10 cellular contexts compared by ENCODE assay signal in genomic region chr10:79027147-79028055, GRCh38. TPM values are rescaled to one million over a fixed set of nuclear protein-coding genes. Genes with fewer than 3 reads are reported as not detected.
A peak's percentile ranks its signal among the peaks of the same experiment; 100 is the strongest.
DNase-seq lines count a peak whose midpoint lies in the region; ATAC-seq and TF ChIP-seq lines count a peak whose summit lies in the region.
"Had no signal": no experiment of that assay in that cellular context is flagged by ENCODE, and none has a peak within 500 bp of the region (broad histone marks: within the 10 kb centered on the region; RNA-seq: fewer than 3 reads in every experiment).

No MANE protein-coding gene starts in this region.

- peaks cover 4% of the 10 kb centered on the region for H3K4me1 ChIP-seq in lower lobe of right lung

- no peak overlapping the region for H3K27ac Mint-ChIP-seq in activated naive CD4-positive, alpha-beta T cell treated with anti-CD3 and anti-CD28 coated beads for 36 hours
- peak overlapping the region; percentile 47 for H3K27ac Mint-ChIP-seq in type B pancreatic cell

- no peak for TF ChIP-seq CTCF in lower lobe of right lung (IDR thresholded peaks at IDR 0.05)
- TF ChIP-seq CTCF in type B pancreatic cell (conservative IDR thresholded peaks at IDR 0.05), result no peak

- no peaks in the 10 kb centered on the region for H3K36me3 Mint-ChIP-seq in activated naive CD4-positive, alpha-beta T cell treated with anti-CD3 and anti-CD28 coated beads for 36 hours (ENCODE audit: low read depth)
- H3K36me3 Mint-ChIP-seq in type B pancreatic cell, result no peaks in the 10 kb centered on the region

- H3K27me3 Mint-ChIP-seq in activated naive CD4-positive, alpha-beta T cell treated with anti-CD3 and anti-CD28 coated beads for 36 hours (ENCODE audit: low read depth), result no peaks in the 10 kb centered on the region
- H3K27me3 Mint-ChIP-seq in type B pancreatic cell, result no peaks in the 10 kb centered on the region

- ATAC-seq in lower lobe of right lung, result peak; percentile 22 to 36
- no peak for ATAC-seq in HG03280 (IDR thresholded peaks at IDR 0.05; ENCODE audit: unreplicated experiment)
- ATAC-seq in GM21576 (IDR thresholded peaks at IDR 0.05; ENCODE audit: unreplicated experiment), result no peak
- ATAC-seq: heart left ventricle had no signal

- peak; percentile 35 for DNase-seq in activated naive CD4-positive, alpha-beta T cell treated with anti-CD3 and anti-CD28 coated beads for 36 hours
- DNase-seq in activated naive CD4-positive, alpha-beta T cell treated with anti-CD3 and anti-CD28 coated beads, Interleukin-2, amount 50 U/mL, for 16 hours, result no peak
- DNase-seq in activated CD8-positive, alpha-beta memory T cell treated with anti-CD3 and anti-CD28 coated beads for 1 hour (ENCODE audit: extremely low read depth in 1 of 2, low read depth in 1 of 2), result peak; percentile 22 to 32
- DNase-seq in lower lobe of right lung (peak; percentile 47), type B pancreatic cell (ENCODE audit: extremely low spot score, unreplicated experiment) (no peak), occipital lobe (lab: John Stamatoyannopoulos, UW) (no peak)

- H3K4me3 Mint-ChIP-seq in activated naive CD4-positive, alpha-beta T cell treated with anti-CD3 and anti-CD28 coated beads for 36 hours, result no peak overlapping the region
- no peak overlapping the region for H3K4me3 Mint-ChIP-seq in type B pancreatic cell

- intact Hi-C loops in activated naive CD4-positive, alpha-beta T cell treated with anti-CD3 and anti-CD28 coated beads for 36 hours (cut with micrococcal nuclease), result loop anchor here (2.0 kb wide), 1 partner anchor 41 kb away; the partner anchor contains the start of gene ZMIZ1
- intact Hi-C loops in lower lobe of right lung (cut with DNase I), result no loop called here

- CTCF ChIA-PET in activated naive CD4-positive, alpha-beta T cell treated with anti-CD3 and anti-CD28 coated beads for 36 hours (lab: Charles Lee), result interaction anchor here (0.8 kb wide), 1 partner anchor 53 kb away, joined by 5 read pairs; no protein-coding TSS in a partner anchor

- H3K36me3 ChIP-seq in lower lobe of right lung, result no peaks in the 10 kb centered on the region
- H3K36me3 ChIP-seq: BLaER1 treated with 17β-estradiol and CSF1 and Interleukin-3, amounts not matched to agents 10 nM and 100 nM; heart left ventricle had no signal

- H3K27me3 ChIP-seq in lower lobe of right lung (ENCODE audit: low read depth), result no peaks in the 10 kb centered on the region
- H3K27me3 ChIP-seq: BLaER1 treated with 17β-estradiol and CSF1 and Interleukin-3, amounts not matched to agents 10 nM and 100 nM; heart left ventricle had no signal

- H3K4me1 Mint-ChIP-seq in activated naive CD4-positive, alpha-beta T cell treated with anti-CD3 and anti-CD28 coated beads for 36 hours (ENCODE audit: low read depth), result peaks cover 29% of the 10 kb centered on the region
- H3K4me1 Mint-ChIP-seq in type B pancreatic cell (ENCODE audit: unreplicated experiment), result peaks cover 32% of the 10 kb centered on the region

- no peaks in the 10 kb centered on the region for H3K9me3 ChIP-seq in lower lobe of right lung
- H3K9me3 ChIP-seq: BLaER1 treated with 17β-estradiol and CSF1 and Interleukin-3, amounts not matched to agents 10 nM and 100 nM; heart left ventricle had no signal

- H3K4me3 ChIP-seq in lower lobe of right lung, result no peak overlapping the region
- H3K4me3 ChIP-seq: BLaER1 treated with 17β-estradiol and CSF1 and Interleukin-3, amounts not matched to agents 10 nM and 100 nM; heart left ventricle had no signal

- no peak overlapping the region for H3K27ac ChIP-seq in lower lobe of right lung
- H3K27ac ChIP-seq: BLaER1 treated with 17β-estradiol and CSF1 and Interleukin-3, amounts not matched to agents 10 nM and 100 nM; heart left ventricle had no signal

- H3K9me3 Mint-ChIP-seq in activated naive CD4-positive, alpha-beta T cell treated with anti-CD3 and anti-CD28 coated beads for 36 hours, result no peaks in the 10 kb centered on the region
- no peaks in the 10 kb centered on the region for H3K9me3 Mint-ChIP-seq in type B pancreatic cell

RNA-seq across cellular contexts. Expression of gene ZMIZ1, which starts 41.4 kb away (rescaled TPM):
- 10 to 100 TPM; 15.6 to 18.3 TPM for total RNA-seq in activated naive CD4-positive, alpha-beta T cell treated with anti-CD3 and anti-CD28 coated beads for 36 hours
- total RNA-seq in lower lobe of right lung (102 TPM), type B pancreatic cell (ENCODE audit: low replicate concordance) (62.2 and 102 TPM in 2 replicates), occipital lobe (29.5 TPM)

Comparison
In these comparisons a context has a peak if more than half of its experiments do, and no peak if none do; other contexts are left out.
1. DNase-seq: peak in activated naive CD4-positive, alpha-beta T cell treated with anti-CD3 and anti-CD28 coated beads for 36 hours (single experiment), activated CD8-positive, alpha-beta memory T cell treated with anti-CD3 and anti-CD28 coated beads for 1 hour (2 of 2) and lower lobe of right lung (single experiment); none in activated naive CD4-positive, alpha-beta T cell treated with anti-CD3 and anti-CD28 coated beads, Interleukin-2, amount 50 U/mL, for 16 hours (single experiment), type B pancreatic cell (single experiment) and occipital lobe (single experiment).
2. ATAC-seq: peak in lower lobe of right lung (2 of 2); none in HG03280 (single experiment) and GM21576 (single experiment).